In genomic region chr9:116298249-116298648, GRCh38 we compare ENCODE assay signal across 36 cellular contexts.
"Had no signal": no experiment of that assay in that cellular context is flagged by ENCODE, and none has a peak within 500 bp of the region (broad histone marks: within the 10 kb centered on the region; RNA-seq: fewer than 3 reads in every experiment).

No MANE protein-coding gene starts in this region.

- H3K27me3 ChIP-seq: cardiac muscle cell, MG63, Peyer's patch, SJSA1 had no signal

- H3K9me3 Mint-ChIP-seq: activated CD4-positive, alpha-beta memory T cell treated with anti-CD3 and anti-CD28 coated beads, Interleukin-2, amount 10 ng/mL, durations not matched to agents 7 days and 5 days; activated naive CD8-positive, alpha-beta T cell treated with anti-CD3 and anti-CD28 coated beads for 36 hours had no signal

- H3K4me3 ChIP-seq: cardiac muscle cell, MG63, Peyer's patch, SJSA1 had no signal

- DNase-seq: activated CD4-positive, alpha-beta memory T cell treated with anti-CD3 and anti-CD28 coated beads, Interleukin-2, amount 10 ng/mL, durations not matched to agents 7 days and 5 days; activated CD4-positive, alpha-beta T cell treated with anti-CD3 and anti-CD28 coated beads for 4 hours; activated CD4-positive, alpha-beta T cell treated with anti-CD3 and anti-CD28 coated beads, Interleukin-2, amount 50 U/mL, for 1 hour; activated CD8-positive, alpha-beta memory T cell treated with anti-CD3 and anti-CD28 coated beads for 24 hours; activated CD8-positive, alpha-beta memory T cell treated with anti-CD3 and anti-CD28 coated beads, Interleukin-2, amount 10 ng/mL, durations not matched to agents 7 days and 5 days; activated CD8-positive, alpha-beta memory T cell treated with anti-CD3 and anti-CD28 coated beads, Interleukin-2, amount 50 U/mL, for 48 hours; activated effector memory CD4-positive, alpha-beta T cell treated with Interleukin-2 at 50 U/mL for 16 hours; activated naive CD4-positive, alpha-beta T cell treated with anti-CD3 and anti-CD28 coated beads, Interleukin-2, amount 50 U/mL, for 16 hours; activated naive CD8-positive, alpha-beta T cell treated with anti-CD3 and anti-CD28 coated beads for 36 hours; activated T-cell treated with anti-CD3 and anti-CD28 coated beads, Interleukin-2, amount 50 U/mL, for 48 hours; amniotic stem cell; aorta; Kasumi-1; KG1; MG63; NCI-H1048; NCI-H1105 treated with DMSO at 0.1 percent for 48 hours; NCI-H187; NCI-H2029 treated with DMSO at 0.1 percent for 48 hours; NCI-H2107; NCI-H510A; NCI-H526; NCI-H748 treated with DMSO at 0.1 percent for 48 hours; NK-92 treated with Interleukin-12 subunit alpha and Interleukin-12 subunit beta, amount 100 ng/mL, for 24 hours; PC-3; Peyer's patch; RPMI8226; SHP77 treated with DMSO at 0.1 percent for 48 hours; T-helper 1 cell; T-helper 2 cell; T-helper 9 cell had no signal

- H3K27ac Mint-ChIP-seq: activated CD4-positive, alpha-beta memory T cell treated with anti-CD3 and anti-CD28 coated beads, Interleukin-2, amount 10 ng/mL, durations not matched to agents 7 days and 5 days; activated CD8-positive, alpha-beta memory T cell treated with anti-CD3 and anti-CD28 coated beads, Interleukin-2, amount 10 ng/mL, durations not matched to agents 7 days and 5 days; activated naive CD8-positive, alpha-beta T cell treated with anti-CD3 and anti-CD28 coated beads for 36 hours; IgD-negative memory B cell had no signal

- H3K4me3 Mint-ChIP-seq: activated CD4-positive, alpha-beta memory T cell treated with anti-CD3 and anti-CD28 coated beads, Interleukin-2, amount 10 ng/mL, durations not matched to agents 7 days and 5 days; activated CD8-positive, alpha-beta memory T cell treated with anti-CD3 and anti-CD28 coated beads, Interleukin-2, amount 10 ng/mL, durations not matched to agents 7 days and 5 days; activated naive CD8-positive, alpha-beta T cell treated with anti-CD3 and anti-CD28 coated beads for 36 hours; central memory CD8-positive, alpha-beta T cell; IgD-negative memory B cell had no signal

- H3K36me3 Mint-ChIP-seq: activated CD8-positive, alpha-beta memory T cell treated with anti-CD3 and anti-CD28 coated beads, Interleukin-2, amount 10 ng/mL, durations not matched to agents 7 days and 5 days; activated naive CD8-positive, alpha-beta T cell treated with anti-CD3 and anti-CD28 coated beads for 36 hours; IgD-negative memory B cell had no signal

- H3K9me3 ChIP-seq: MG63, Peyer's patch, SJSA1 had no signal

- ATAC-seq: activated CD8-positive, alpha-beta memory T cell treated with anti-CD3 and anti-CD28 coated beads, Interleukin-2, amount 10 ng/mL, durations not matched to agents 7 days and 5 days; PC-3; SK-N-SH treated with all-trans-retinoic acid at 6 μM for 48 hours had no signal

- H3K27me3 Mint-ChIP-seq: activated CD4-positive, alpha-beta memory T cell treated with anti-CD3 and anti-CD28 coated beads, Interleukin-2, amount 10 ng/mL, durations not matched to agents 7 days and 5 days; activated CD8-positive, alpha-beta memory T cell treated with anti-CD3 and anti-CD28 coated beads, Interleukin-2, amount 10 ng/mL, durations not matched to agents 7 days and 5 days; central memory CD8-positive, alpha-beta T cell; IgD-negative memory B cell had no signal

- H3K4me1 Mint-ChIP-seq: activated CD4-positive, alpha-beta memory T cell treated with anti-CD3 and anti-CD28 coated beads, Interleukin-2, amount 10 ng/mL, durations not matched to agents 7 days and 5 days; activated CD8-positive, alpha-beta memory T cell treated with anti-CD3 and anti-CD28 coated beads, Interleukin-2, amount 10 ng/mL, durations not matched to agents 7 days and 5 days; activated naive CD8-positive, alpha-beta T cell treated with anti-CD3 and anti-CD28 coated beads for 36 hours; central memory CD8-positive, alpha-beta T cell; IgD-negative memory B cell had no signal

- H3K36me3 ChIP-seq: cardiac muscle cell, MG63, Peyer's patch had no signal

- H3K4me1 ChIP-seq: Peyer's patch had no signal

- H3K27ac ChIP-seq: cardiac muscle cell, Peyer's patch, SJSA1 had no signal
